Comparison of ENCODE assay signal across 18 cellular contexts in genomic region chr18:1513519-1513918, GRCh38.
A peak's percentile ranks its signal among the peaks of the same experiment; 100 is the strongest.
DNase-seq lines count a peak whose midpoint lies in the region; ATAC-seq and TF ChIP-seq lines count a peak whose summit lies in the region.
"Had no signal": no experiment of that assay in that cellular context is flagged by ENCODE, and none has a peak within 500 bp of the region (broad histone marks: within the 10 kb centered on the region; RNA-seq: fewer than 3 reads in every experiment).

No MANE protein-coding gene starts in this region.

- H3K4me3 Mint-ChIP-seq in HFFc6 = no peak overlapping the region
- H3K4me3 Mint-ChIP-seq: activated T-cell treated with anti-CD3 and anti-CD28 coated beads, Interleukin-2, amount 50 U/mL, for 24 hours; naive thymus-derived CD8-positive, alpha-beta T cell had no signal

- POLR2A ChIA-PET in GM10248 (lab: Yijun Ruan, JAX) = no interaction called here

- no peak for ATAC-seq in HG02610 (IDR thresholded peaks at IDR 0.05; ENCODE audit: unreplicated experiment)
- ATAC-seq in GM18909 (IDR thresholded peaks at IDR 0.05; ENCODE audit: poor library complexity, unreplicated experiment) = no peak
- ATAC-seq: heart right ventricle; naive thymus-derived CD8-positive, alpha-beta T cell had no signal

- peaks cover 5% of the 10 kb centered on the region for H3K4me1 ChIP-seq in BE2C
- H3K4me1 ChIP-seq: BLaER1 treated with 17β-estradiol and CSF1 and Interleukin-3, amounts not matched to agents 10 nM and 100 nM; esophagus muscularis mucosa; heart right ventricle; Peyer's patch had no signal

- no peaks in the 10 kb centered on the region for H3K36me3 ChIP-seq in BE2C
- H3K36me3 ChIP-seq: BLaER1 treated with 17β-estradiol and CSF1 and Interleukin-3, amounts not matched to agents 10 nM and 100 nM; esophagus muscularis mucosa; heart right ventricle; Peyer's patch had no signal

- H3K9me3 Mint-ChIP-seq in HFFc6 = peaks cover 9% of the 10 kb centered on the region; the same call in 1 of the 2 replicates

- DNase-seq in BE2C (no peak), HFFc6 (no peak), SW480 (ENCODE audit: low spot score) (peak; percentile 4), iris pigment epithelial cell (ENCODE audit: low read depth) (peak; percentile 9), GDM1 (lab: John Stamatoyannopoulos, UW) (no peak), GM10248 (ENCODE audit: extremely low spot score) (no peak)
- DNase-seq: activated CD4-positive, alpha-beta T cell treated with anti-CD3 and anti-CD28 coated beads, Interleukin-2, amount 50 U/mL, for 1 hour; activated T-cell treated with anti-CD3 and anti-CD28 coated beads, Interleukin-2, amount 50 U/mL, for 24 hours; cortex of kidney; heart right ventricle; naive thymus-derived CD8-positive, alpha-beta T cell; NCI-H1417; NCI-H524; Peyer's patch had no signal

- CTCF ChIA-PET in GM10248 (lab: Yijun Ruan, JAX) = no interaction called here

- no peaks in the 10 kb centered on the region for H3K27me3 ChIP-seq in BE2C
- H3K27me3 ChIP-seq: BLaER1 treated with 17β-estradiol and CSF1 and Interleukin-3, amounts not matched to agents 10 nM and 100 nM; Peyer's patch had no signal

- H3K27me3 Mint-ChIP-seq in HFFc6 (ENCODE audit: insufficient read depth) = no peaks in the 10 kb centered on the region
- H3K27me3 Mint-ChIP-seq: activated T-cell treated with anti-CD3 and anti-CD28 coated beads, Interleukin-2, amount 50 U/mL, for 24 hours had no signal

- no peaks in the 10 kb centered on the region for H3K9me3 ChIP-seq in BE2C
- H3K9me3 ChIP-seq: esophagus muscularis mucosa, Peyer's patch had no signal

- no peak overlapping the region for H3K27ac Mint-ChIP-seq in HFFc6
- H3K27ac Mint-ChIP-seq: activated T-cell treated with anti-CD3 and anti-CD28 coated beads, Interleukin-2, amount 50 U/mL, for 24 hours had no signal

- no peaks in the 10 kb centered on the region for H3K36me3 Mint-ChIP-seq in HFFc6 (ENCODE audit: low read depth)
- H3K36me3 Mint-ChIP-seq: naive thymus-derived CD8-positive, alpha-beta T cell had no signal

- no peak overlapping the region for H3K4me3 ChIP-seq in BE2C (ENCODE audit: low read depth, low read length)
- H3K4me3 ChIP-seq: BLaER1 treated with 17β-estradiol and CSF1 and Interleukin-3, amounts not matched to agents 10 nM and 100 nM; esophagus muscularis mucosa; heart right ventricle; Peyer's patch had no signal

- peak; percentile 38 for TF ChIP-seq CTCF in BE2C (IDR thresholded peaks at IDR 0.05; ENCODE audit: low read depth, low read length)
- peak; percentile 19; the same call in 1 of the 2 replicates for TF ChIP-seq CTCF in HFFc6 (IDR thresholded peaks at IDR 0.05)
- no peak for TF ChIP-seq CTCF in GM10248 (IDR thresholded peaks at IDR 0.05; ENCODE audit: control extremely low read depth, extremely low read depth, low read depth, missing control alignments)

- no peaks in the 10 kb centered on the region for H3K4me1 Mint-ChIP-seq in HFFc6 (ENCODE audit: low read depth)
- H3K4me1 Mint-ChIP-seq: naive thymus-derived CD8-positive, alpha-beta T cell had no signal

Comparison
In these comparisons a context has a peak if more than half of its experiments do, and no peak if none do; other contexts are left out.
1. DNase-seq: peak in SW480 (single experiment) and iris pigment epithelial cell (single experiment); none in BE2C (single experiment), HFFc6 (single experiment), GDM1 (single experiment) and GM10248 (single experiment).